In genomic region chr14:80941241-80942157, GRCh38 we compare ENCODE assay signal across 8 cellular contexts. TPM values are rescaled to one million over a fixed set of nuclear protein-coding genes. Genes with fewer than 3 reads are reported as not detected.
DNase-seq lines count a peak whose midpoint lies in the region; ATAC-seq lines count a peak whose summit lies in the region.

CEP128 (minus strand) TSS chr14:80941738.

- intact Hi-C loops in activated T-helper 1 cell treated with anti-CD3 and anti-CD28 coated beads, Interleukin-12 subunit alpha, Interleukin-12 subunit beta, Interleukin-2, Interleukin-4 antibody, amounts not matched to agents 30 ng/mL and 10 ng/mL and 1 ng/mL, durations not matched to agents 14 hours and 24 hours and 36 hours (cut with micrococcal nuclease) = loop anchor here (1.0 to 5.0 kb wide), 9 partner anchors 10 to 593 kb away; no protein-coding TSS in a partner anchor

- no peaks in the 10 kb centered on the region for H3K36me3 Mint-ChIP-seq in activated T-helper 1 cell treated with anti-CD3 and anti-CD28 coated beads, Interleukin-12 subunit alpha, Interleukin-12 subunit beta, Interleukin-2, Interleukin-4 antibody, amounts not matched to agents 30 ng/mL and 10 ng/mL and 1 ng/mL, durations not matched to agents 14 hours and 24 hours and 36 hours (ENCODE audit: low read depth)
- no peaks in the 10 kb centered on the region for H3K36me3 Mint-ChIP-seq in naive B cell
- H3K36me3 Mint-ChIP-seq in stimulated activated effector memory CD8-positive, alpha-beta T cell treated with anti-CD3 and anti-CD28 coated beads, Interleukin-12 subunit alpha, Interleukin-12 subunit beta, amount 100 ng/mL, for 72 hours = no peaks in the 10 kb centered on the region

- H3K27me3 ChIP-seq in GM23248 (replicated peaks; ENCODE audit: insufficient read depth) (no peaks in the 10 kb centered on the region), Karpas-422 (ENCODE audit: low read length) (no peaks in the 10 kb centered on the region)

- H3K4me2 ChIP-seq in GM23248 (ENCODE audit: unreplicated experiment) = peak within 1 kb of the TSS; percentile 73
- H3K4me2 ChIP-seq in Karpas-422 (ENCODE audit: low read depth, low read length, poor library complexity, severe bottlenecking) = peak within 1 kb of the TSS; percentile 83

- peaks cover 30% of the 10 kb centered on the region for H3K4me1 Mint-ChIP-seq in activated T-helper 1 cell treated with anti-CD3 and anti-CD28 coated beads, Interleukin-12 subunit alpha, Interleukin-12 subunit beta, Interleukin-2, Interleukin-4 antibody, amounts not matched to agents 30 ng/mL and 10 ng/mL and 1 ng/mL, durations not matched to agents 14 hours and 24 hours and 36 hours (ENCODE audit: low read depth)
- H3K4me1 Mint-ChIP-seq in naive B cell = peaks cover 20 to 23% (median 20%) of the 10 kb centered on the region in 3 donors
- peaks cover 25% of the 10 kb centered on the region for H3K4me1 Mint-ChIP-seq in stimulated activated effector memory CD8-positive, alpha-beta T cell treated with anti-CD3 and anti-CD28 coated beads, Interleukin-12 subunit alpha, Interleukin-12 subunit beta, amount 100 ng/mL, for 72 hours

- peak within 1 kb of the TSS; percentile 88 for H3K4me3 Mint-ChIP-seq in activated T-helper 1 cell treated with anti-CD3 and anti-CD28 coated beads, Interleukin-12 subunit alpha, Interleukin-12 subunit beta, Interleukin-2, Interleukin-4 antibody, amounts not matched to agents 30 ng/mL and 10 ng/mL and 1 ng/mL, durations not matched to agents 14 hours and 24 hours and 36 hours
- peak within 1 kb of the TSS; percentile 80 to 94 (median 92) for H3K4me3 Mint-ChIP-seq in naive B cell
- peak within 1 kb of the TSS; percentile 80 for H3K4me3 Mint-ChIP-seq in stimulated activated effector memory CD8-positive, alpha-beta T cell treated with anti-CD3 and anti-CD28 coated beads, Interleukin-12 subunit alpha, Interleukin-12 subunit beta, amount 100 ng/mL, for 72 hours

- H3K36me3 ChIP-seq in GM23248 (ENCODE audit: low read depth) (no peaks in the 10 kb centered on the region), Karpas-422 (ENCODE audit: insufficient read depth, low read length) (no peaks in the 10 kb centered on the region)

- H3K9me2 ChIP-seq in GM23248 (ENCODE audit: insufficient read depth) (no peaks in the 10 kb centered on the region), Karpas-422 (replicated peaks; ENCODE audit: insufficient read depth, low read length) (no peaks in the 10 kb centered on the region)

- 3% methylated on average over 33 to 40 of the region's 40 CpGs for WGBS in GM23248 (ENCODE audit: low coverage in 1 of 2, low lambda C conversion rate in 2 of 2, missing lambda C conversion rate in 2 of 2), 2 experiments

- H3K27me3 Mint-ChIP-seq in activated T-helper 1 cell treated with anti-CD3 and anti-CD28 coated beads, Interleukin-12 subunit alpha, Interleukin-12 subunit beta, Interleukin-2, Interleukin-4 antibody, amounts not matched to agents 30 ng/mL and 10 ng/mL and 1 ng/mL, durations not matched to agents 14 hours and 24 hours and 36 hours (ENCODE audit: insufficient read depth) = no peaks in the 10 kb centered on the region
- peaks cover 0 to 14% (median 4%) of the 10 kb centered on the region in 3 donors for H3K27me3 Mint-ChIP-seq in naive B cell

- H3K79me2 ChIP-seq in GM23248 (ENCODE audit: insufficient read depth) = peaks cover 6% of the 10 kb centered on the region
- peaks cover 36% of the 10 kb centered on the region for H3K79me2 ChIP-seq in Karpas-422 (ENCODE audit: low read length)

- H3K9ac ChIP-seq in GM23248 = peak within 1 kb of the TSS; percentile 82
- peak within 1 kb of the TSS; percentile 73 for H3K9ac ChIP-seq in Karpas-422 (ENCODE audit: low read length)

- H3K9me3 ChIP-seq in GM23248 (ENCODE audit: low read depth) (no peaks in the 10 kb centered on the region), Karpas-422 (ENCODE audit: low read length) (no peaks in the 10 kb centered on the region)

- H3K9me3 Mint-ChIP-seq in activated T-helper 1 cell treated with anti-CD3 and anti-CD28 coated beads, Interleukin-12 subunit alpha, Interleukin-12 subunit beta, Interleukin-2, Interleukin-4 antibody, amounts not matched to agents 30 ng/mL and 10 ng/mL and 1 ng/mL, durations not matched to agents 14 hours and 24 hours and 36 hours = peaks cover 3% of the 10 kb centered on the region
- no peaks in the 10 kb centered on the region for H3K9me3 Mint-ChIP-seq in naive B cell
- H3K9me3 Mint-ChIP-seq in stimulated activated effector memory CD8-positive, alpha-beta T cell treated with anti-CD3 and anti-CD28 coated beads, Interleukin-12 subunit alpha, Interleukin-12 subunit beta, amount 100 ng/mL, for 72 hours = peaks cover 2% of the 10 kb centered on the region

- H3K4me1 ChIP-seq in GM23248 (ENCODE audit: insufficient read depth) (peaks cover 17% of the 10 kb centered on the region), Karpas-422 (ENCODE audit: low read length) (peaks cover 30% of the 10 kb centered on the region)

- in situ Hi-C loops in GM23248 (cut with MboI) = no loop called here

- H3K27ac Mint-ChIP-seq in activated T-helper 1 cell treated with anti-CD3 and anti-CD28 coated beads, Interleukin-12 subunit alpha, Interleukin-12 subunit beta, Interleukin-2, Interleukin-4 antibody, amounts not matched to agents 30 ng/mL and 10 ng/mL and 1 ng/mL, durations not matched to agents 14 hours and 24 hours and 36 hours = peak within 1 kb of the TSS; percentile 88
- peak within 1 kb of the TSS; percentile 52 to 91 (median 72) for H3K27ac Mint-ChIP-seq in naive B cell
- peak within 1 kb of the TSS; percentile 95 for H3K27ac Mint-ChIP-seq in stimulated activated effector memory CD8-positive, alpha-beta T cell treated with anti-CD3 and anti-CD28 coated beads, Interleukin-12 subunit alpha, Interleukin-12 subunit beta, amount 100 ng/mL, for 72 hours

- peak within 1 kb of the TSS; percentile 76 for H3K4me3 ChIP-seq in GM23248
- H3K4me3 ChIP-seq in Karpas-422 (ENCODE audit: low read length) = peak within 1 kb of the TSS; percentile 83

- ATAC-seq in naive B cell (ENCODE audit: low read depth in 2 of 2) = peak; percentile 91 to 92
- ATAC-seq in stimulated activated effector memory CD8-positive, alpha-beta T cell treated with anti-CD3 and anti-CD28 coated beads, Interleukin-12 subunit alpha, Interleukin-12 subunit beta, amount 100 ng/mL, for 72 hours = peak; percentile 93

- H4K20me1 ChIP-seq in GM23248 (ENCODE audit: insufficient read depth) (no peaks in the 10 kb centered on the region), Karpas-422 (ENCODE audit: insufficient read depth, low read depth, low read length) (no peaks in the 10 kb centered on the region)

- H3K27ac ChIP-seq in GM23248 (peak within 1 kb of the TSS; percentile 8; the same call in 1 of the 2 replicates), Karpas-422 (ENCODE audit: low read length) (peak within 1 kb of the TSS; percentile 47)

- peaks cover 5% of the 10 kb centered on the region for H3F3A ChIP-seq in GM23248 (ENCODE audit: insufficient read depth)

- H2AFZ ChIP-seq in GM23248 = peak within 1 kb of the TSS; percentile 97
- peak within 1 kb of the TSS; percentile 80 for H2AFZ ChIP-seq in Karpas-422 (ENCODE audit: low read length)

- DNase-seq in Daoy (ENCODE audit: low read depth) (peak; percentile 98), GM23248 (peak; percentile 99), Karpas-422 (peak; percentile 98), RPMI8226 (peak; percentile 90), fibroblast of gingiva (ENCODE audit: low read depth) (peak; percentile 97), naive B cell (peak; percentile 53)
- peak; percentile 79 for DNase-seq in activated T-helper 1 cell treated with anti-CD3 and anti-CD28 coated beads, Interleukin-12 subunit alpha, Interleukin-12 subunit beta, Interleukin-2, Interleukin-4 antibody, amounts not matched to agents 30 ng/mL and 10 ng/mL and 1 ng/mL, durations not matched to agents 14 hours and 24 hours and 36 hours (ENCODE audit: low spot score)
- DNase-seq in stimulated activated effector memory CD8-positive, alpha-beta T cell treated with anti-CD3 and anti-CD28 coated beads, Interleukin-12 subunit alpha, Interleukin-12 subunit beta, amount 100 ng/mL, for 72 hours (ENCODE audit: low spot score in 2 of 2) = peak; percentile 74 to 89

RNA-seq across cellular contexts. Expression of gene CEP128, which starts in this region (rescaled TPM):
- total RNA-seq in Daoy (2014; rRNA removed; shearing (Covaris generic)) = 6.7 and 9.5 TPM in 2 replicates
- total RNA-seq in GM23248 (2014; rRNA removed; shearing (Covaris generic)) = 0.76 and 5.2 TPM in 2 replicates
- polyA plus RNA-seq in GM23248 (2016; fragmentation: Nextera tagmentation; extraction: Ambion mirVana) = 1.7 and 2.4 TPM in 2 replicates
- 28.3 and 29.3 TPM in 2 replicates for total RNA-seq in Karpas-422 (2014; rRNA removed; shearing (Covaris generic); ENCODE audit: low replicate concordance)
- total RNA-seq in activated T-helper 1 cell treated with anti-CD3 and anti-CD28 coated beads, Interleukin-12 subunit alpha, Interleukin-12 subunit beta, Interleukin-2, Interleukin-4 antibody, amounts not matched to agents 30 ng/mL and 10 ng/mL and 1 ng/mL, durations not matched to agents 14 hours and 24 hours and 36 hours = 18.2 and 22.0 TPM in 2 replicates
- polyA plus RNA-seq in naive B cell (ENCODE audit: low read depth in 6 of 6) = 1 to 10 TPM; 1.5 to 5.1 (median 2.7) TPM

Comparison
In these comparisons a context has a peak if more than half of its experiments do, and no peak if none do; other contexts are left out.
1. Peak in every context shown above with its lines: DNase-seq, ATAC-seq, H3K4me3 ChIP-seq and H3K27ac ChIP-seq.